In the genomic region with DNA sequence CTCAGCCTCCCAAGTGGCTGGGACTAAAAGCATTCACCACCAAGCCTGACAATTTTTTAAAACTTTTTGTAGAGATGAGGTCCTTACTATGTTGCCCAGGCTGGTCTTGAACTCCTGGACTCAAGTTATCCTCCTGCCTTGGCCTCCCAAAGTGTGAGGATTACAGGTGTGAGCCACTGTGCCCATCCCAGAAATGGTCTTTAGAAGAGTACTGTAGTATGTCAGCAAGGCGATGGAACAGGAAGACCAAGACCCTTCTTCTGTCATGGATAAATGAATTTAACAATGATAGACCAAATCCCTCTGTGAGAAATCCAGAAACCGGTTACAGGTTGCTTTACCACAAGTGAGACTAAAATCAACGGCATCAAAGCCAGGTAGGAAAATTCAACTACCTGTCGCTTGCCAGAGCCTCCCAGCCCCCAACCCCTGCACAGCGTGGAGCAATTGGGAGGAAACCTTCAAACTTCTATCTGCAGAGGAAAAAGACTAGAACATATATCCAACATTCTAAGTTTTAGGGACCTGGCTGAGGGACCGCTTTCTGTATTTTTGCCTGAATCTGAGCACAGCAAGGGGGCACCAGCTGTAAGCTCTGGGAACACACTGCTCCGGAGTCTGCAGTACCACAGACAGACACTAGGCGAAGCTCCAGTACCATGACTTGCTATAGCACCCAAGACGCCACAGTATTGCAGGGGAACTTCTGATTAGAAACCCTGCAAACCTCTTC, we compare ENCODE assay signal across 8 cellular contexts. TPM values are rescaled to one million over a fixed set of nuclear protein-coding genes. Genes with fewer than 3 reads are reported as not detected.
A peak's percentile ranks its signal among the peaks of the same experiment; 100 is the strongest.
DNase-seq lines count a peak whose midpoint lies in the region; ATAC-seq and TF ChIP-seq lines count a peak whose summit lies in the region.

No MANE protein-coding gene starts in this region.

- no peak overlapping the region for H3K27ac Mint-ChIP-seq in activated T-helper 2 cell treated with anti-CD3 and anti-CD28 coated beads, Interferon-gamma antibody, Interleukin-2, Interleukin-4, amounts not matched to agents 10 μg/mL and 5 μg/mL and 100 μg/mL, durations not matched to agents 14 hours and 24 hours and 36 hours

- H3K4me3 Mint-ChIP-seq in activated T-helper 2 cell treated with anti-CD3 and anti-CD28 coated beads, Interferon-gamma antibody, Interleukin-2, Interleukin-4, amounts not matched to agents 10 μg/mL and 5 μg/mL and 100 μg/mL, durations not matched to agents 14 hours and 24 hours and 36 hours (ENCODE audit: low read depth) = no peak overlapping the region

- H3K79me2 ChIP-seq in HCT116 (ENCODE audit: insufficient read depth, low read length) = no peaks in the 10 kb centered on the region

- no peaks in the 10 kb centered on the region for H3K36me3 ChIP-seq in HCT116 (ENCODE audit: control insufficient read depth in 1 of 2, insufficient read depth in 2 of 2, low read length in 2 of 2)
- no peaks in the 10 kb centered on the region for H3K36me3 ChIP-seq in MG63

- no peaks in the 10 kb centered on the region for H4K20me1 ChIP-seq in HCT116 (ENCODE audit: insufficient read depth)

- no peak overlapping the region for H3K27ac ChIP-seq in HCT116 (ENCODE audit: low read depth, low read length)

- RAD21 ChIA-PET in HCT116 (lab: Charles Lee; ENCODE audit: low non-redundant PET in 1 of 2, low total read pairs in 2 of 2, uncharacterized antibody in 2 of 2, unreplicated experiment in 2 of 2) = interaction anchor here in 1 of 2 experiments (0.6 kb wide), 1 partner anchor 66 kb away, joined by 3 read pairs; no protein-coding TSS in a partner anchor

- ATAC-seq in HCT116 = peak; percentile 100

- H3K9ac ChIP-seq in HCT116 (ENCODE audit: low read length) = no peak overlapping the region

- no TSS peak for BruUV-seq in HCT116 (replicated peaks; lab: Mats Ljungman, UMichigan)

- CTCF ChIA-PET in HCT116 (lab: Charles Lee) = interaction anchor here (0.6 to 1.5 kb wide), 5 partner anchors 8 to 280 kb away, joined by 3 to 7 read pairs (median 3); partner anchors contain the start of gene LYZ

- H3K27me3 ChIP-seq in HCT116 (ENCODE audit: insufficient read depth, low read length) (no peaks in the 10 kb centered on the region; the same call in 1 of the 2 replicates), MG63 (peaks cover 13% of the 10 kb centered on the region)

- no peaks in the 10 kb centered on the region for H3K36me3 Mint-ChIP-seq in activated T-helper 2 cell treated with anti-CD3 and anti-CD28 coated beads, Interferon-gamma antibody, Interleukin-2, Interleukin-4, amounts not matched to agents 10 μg/mL and 5 μg/mL and 100 μg/mL, durations not matched to agents 14 hours and 24 hours and 36 hours (ENCODE audit: low read depth)

- no peaks in the 10 kb centered on the region for H3K9me3 Mint-ChIP-seq in activated T-helper 2 cell treated with anti-CD3 and anti-CD28 coated beads, Interferon-gamma antibody, Interleukin-2, Interleukin-4, amounts not matched to agents 10 μg/mL and 5 μg/mL and 100 μg/mL, durations not matched to agents 14 hours and 24 hours and 36 hours

- H3K4me3 ChIP-seq in HCT116 (replicated peaks in 1 of 2; ENCODE audit: low read depth in 1 of 2, low read length in 2 of 2) (no peak overlapping the region), MG63 (no peak overlapping the region)

- H3K9me3 ChIP-seq in HCT116 (ENCODE audit: control insufficient read depth in 1 of 2, insufficient read depth in 1 of 2, low read depth in 1 of 2, low read length in 2 of 2) = no peaks in the 10 kb centered on the region
- no peaks in the 10 kb centered on the region for H3K9me3 ChIP-seq in MG63

- TF ChIP-seq RAD21 in HCT116 (IDR thresholded peaks at IDR 0.05; ENCODE audit: low read depth) = peak; percentile 93

- no peaks in the 10 kb centered on the region for H3K9me2 ChIP-seq in HCT116 (ENCODE audit: insufficient read depth)

- H3K27me3 Mint-ChIP-seq in activated T-helper 2 cell treated with anti-CD3 and anti-CD28 coated beads, Interferon-gamma antibody, Interleukin-2, Interleukin-4, amounts not matched to agents 10 μg/mL and 5 μg/mL and 100 μg/mL, durations not matched to agents 14 hours and 24 hours and 36 hours (ENCODE audit: low read depth) = peaks cover 53% of the 10 kb centered on the region

- intact Hi-C loops in HCT116 (cut with micrococcal nuclease) = loop anchor here (1.0 to 2.0 kb wide), 2 partner anchors 280 to 349 kb away; no protein-coding TSS in a partner anchor
- intact Hi-C loops in activated T-helper 2 cell treated with anti-CD3 and anti-CD28 coated beads, Interferon-gamma antibody, Interleukin-2, Interleukin-4, amounts not matched to agents 10 μg/mL and 5 μg/mL and 100 μg/mL, durations not matched to agents 14 hours and 24 hours and 36 hours (cut with micrococcal nuclease) = loop anchor here (2.0 to 5.0 kb wide), 3 partner anchors 42 to 348 kb away; no protein-coding TSS in a partner anchor

- TF ChIP-seq POLR2A in HCT116 (IDR thresholded peaks at IDR 0.05; ENCODE audit: borderline replicate concordance, extremely low read depth, insufficient read depth, insufficient read length) = no peak

- H2AFZ ChIP-seq in HCT116 (ENCODE audit: low read depth, low read length, poor library complexity, severe bottlenecking) = no peak overlapping the region

- no peaks in the 10 kb centered on the region for H3K4me1 ChIP-seq in HCT116 (ENCODE audit: control insufficient read depth in 1 of 2, insufficient read depth in 2 of 2, low read length in 2 of 2)

- DNase-seq in HCT116 (ENCODE audit: low read depth, low spot score) (peak; percentile 81), MG63 (peak; percentile 69), SHP77 treated with DMSO at 0.1 percent for 48 hours (lab: John Stamatoyannopoulos, UW) (peak; percentile 55), globus pallidus (ENCODE audit: low spot score) (peak; percentile 87), pons (ENCODE audit: low spot score) (peak; percentile 89), ureter (ENCODE audit: low spot score) (peak; percentile 63)
- DNase-seq in activated T-helper 2 cell treated with anti-CD3 and anti-CD28 coated beads, Interferon-gamma antibody, Interleukin-2, Interleukin-4, amounts not matched to agents 10 μg/mL and 5 μg/mL and 100 μg/mL, durations not matched to agents 14 hours and 24 hours and 36 hours (ENCODE audit: low spot score) = peak; percentile 67

- H3K4me2 ChIP-seq in HCT116 (ENCODE audit: low read length) = peak overlapping the region; percentile 44; the same call in 1 of the 2 replicates

- peak; percentile 74 for TF ChIP-seq CTCF in GM12801 (IDR thresholded peaks at IDR 0.05; ENCODE audit: extremely low read depth, insufficient read length)
- TF ChIP-seq CTCF in HCT116 (IDR thresholded peaks at IDR 0.05 in 2 of 3, conservative IDR thresholded peaks at IDR 0.05 in 1 of 3; ENCODE audit: borderline replicate concordance in 1 of 3, insufficient read depth in 1 of 3, low read depth in 2 of 3, low read length in 2 of 3) = peak; percentile 97

- H3K4me1 Mint-ChIP-seq in activated T-helper 2 cell treated with anti-CD3 and anti-CD28 coated beads, Interferon-gamma antibody, Interleukin-2, Interleukin-4, amounts not matched to agents 10 μg/mL and 5 μg/mL and 100 μg/mL, durations not matched to agents 14 hours and 24 hours and 36 hours (ENCODE audit: low read depth) = peaks cover 8% of the 10 kb centered on the region

- POLR2A ChIA-PET in HCT116 (lab: Charles Lee) = no interaction called here

TF ChIP-seq in HCT116, 20 proteins besides CTCF, POLR2A, EP300 and RAD21:
- peak; percentile 25 for TF ChIP-seq YY1 (IDR thresholded peaks at IDR 0.05; ENCODE audit: extremely low read depth, insufficient replicate concordance, low read depth, low read length)
- TF ChIP-seq ATF3 (IDR thresholded peaks at IDR 0.05) = no peak

RNA-seq across cellular contexts. Expression of gene CPSF6, which starts 51.3 kb away (rescaled TPM):
- 88.4 TPM for total RNA-seq in HCT116 (2021; ENCODE audit: unreplicated experiment)
- 36.5 and 53.4 TPM in 2 replicates for polyA plus RNA-seq in HCT116 (2012)
- total RNA-seq in MG63 (2014; rRNA removed; shearing (Covaris generic); ENCODE audit: low replicate concordance) = 50.9 and 69.1 TPM in 2 replicates
- total RNA-seq in activated T-helper 2 cell treated with anti-CD3 and anti-CD28 coated beads, Interferon-gamma antibody, Interleukin-2, Interleukin-4, amounts not matched to agents 10 μg/mL and 5 μg/mL and 100 μg/mL, durations not matched to agents 14 hours and 24 hours and 36 hours = 107 and 119 TPM in 2 replicates
- total RNA-seq in ureter = 94.0 TPM

RNA-seq across cellular contexts. Expression of gene LYZ, which starts 57.5 kb away (rescaled TPM):
- 1.3 TPM for total RNA-seq in HCT116 (2021; ENCODE audit: unreplicated experiment)
- 0.56 and 0.62 TPM in 2 replicates for polyA plus RNA-seq in HCT116 (2012)
- not detected in 2 replicates for total RNA-seq in MG63 (2014; rRNA removed; shearing (Covaris generic); ENCODE audit: low replicate concordance)
- total RNA-seq in activated T-helper 2 cell treated with anti-CD3 and anti-CD28 coated beads, Interferon-gamma antibody, Interleukin-2, Interleukin-4, amounts not matched to agents 10 μg/mL and 5 μg/mL and 100 μg/mL, durations not matched to agents 14 hours and 24 hours and 36 hours = not detected in 2 replicates
- 28.5 TPM for total RNA-seq in ureter

Comparison
In these comparisons a context has a peak if more than half of its experiments do, and no peak if none do; other contexts are left out.
1. RNA of gene LYZ, which starts 57.5 kb away (total RNA-seq): 28.5 TPM in ureter (single experiment); 1.3 TPM in HCT116 (single experiment), not detected in MG63 and not detected in activated T-helper 2 cell treated with anti-CD3 and anti-CD28 coated beads, Interferon-gamma antibody, Interleukin-2, Interleukin-4, amounts not matched to agents 10 μg/mL and 5 μg/mL and 100 μg/mL, durations not matched to agents 14 hours and 24 hours and 36 hours; every median in the first group is over 10 times any median in the second.
2. Peak in every context shown above with its lines, with median percentiles within 50 percentile points of each other: DNase-seq.